In genomic region chr12:57429473-57430116, GRCh38 we compare ENCODE assay signal across 6 cellular contexts. TPM values are rescaled to one million over a fixed set of nuclear protein-coding genes. Genes with fewer than 3 reads are reported as not detected.
DNase-seq lines count a peak whose midpoint lies in the region; TF ChIP-seq lines count a peak whose summit lies in the region.

No MANE protein-coding gene starts in this region.

- H3K9ac ChIP-seq in HUES48 (ENCODE audit: low read depth, low read length) (peak overlapping the region; percentile 55), neural cell (ENCODE audit: low read length) (peak overlapping the region; percentile 77)

- H3K4me1 ChIP-seq in HUES48 (ENCODE audit: control insufficient read depth, insufficient read depth, low read length), result peaks cover 14% of the 10 kb centered on the region

- H3K27me3 ChIP-seq in HUES48 (ENCODE audit: control insufficient read depth, insufficient read depth, low read length), result no peaks in the 10 kb centered on the region
- H3K27me3 ChIP-seq in neural cell (ENCODE audit: insufficient read depth, low read depth, low read length), result no peaks in the 10 kb centered on the region

- H3K9me3 ChIP-seq in HUES48 (ENCODE audit: control insufficient read depth, insufficient read depth, low read length) (no peaks in the 10 kb centered on the region), neural cell (ENCODE audit: low read length) (no peaks in the 10 kb centered on the region)

- H3K4me2 ChIP-seq in neural cell (ENCODE audit: low read length), result peak overlapping the region; percentile 79

- no peaks in the 10 kb centered on the region for H3K9me2 ChIP-seq in neural cell (ENCODE audit: insufficient read depth, low read length)

- H3K79me2 ChIP-seq in neural cell (replicated peaks; ENCODE audit: insufficient read depth, low read length), result peaks cover 20% of the 10 kb centered on the region

- H3F3A ChIP-seq in neural cell (ENCODE audit: insufficient read depth, low read length, poor library complexity, severe bottlenecking), result no peaks in the 10 kb centered on the region

- DNase-seq in NCI-H1092 (lab: John Stamatoyannopoulos, UW) (no peak), SHP77 (lab: John Stamatoyannopoulos, UW) (no peak), GM10266 (ENCODE audit: extremely low spot score) (no peak)

- no peaks in the 10 kb centered on the region for H3K36me3 ChIP-seq in HUES48 (ENCODE audit: control insufficient read depth, insufficient read depth, low read length)
- no peaks in the 10 kb centered on the region for H3K36me3 ChIP-seq in neural cell (ENCODE audit: insufficient read depth, low read length)

- H3K27ac ChIP-seq in HUES48 (ENCODE audit: low read depth, low read length), result peak overlapping the region; percentile 87
- peak overlapping the region; percentile 68 for H3K27ac ChIP-seq in angular gyrus (ENCODE audit: low read depth, low read length)
- peak overlapping the region; percentile 61 for H3K27ac ChIP-seq in neural cell (ENCODE audit: low read length)

- no peak for TF ChIP-seq RAD21 in neural cell (conservative IDR thresholded peaks at IDR 0.05)

- no peaks in the 10 kb centered on the region for H4K20me1 ChIP-seq in neural cell (ENCODE audit: insufficient read depth)

- no peak for TF ChIP-seq EP300 in neural cell (conservative IDR thresholded peaks at IDR 0.05; ENCODE audit: poor library complexity, severe bottlenecking)

- no peak for TF ChIP-seq CTCF in neural cell (IDR thresholded peaks at IDR 0.05; ENCODE audit: poor library complexity, severe bottlenecking)
- TF ChIP-seq CTCF in GM10266 (IDR thresholded peaks at IDR 0.05; ENCODE audit: control insufficient read depth, insufficient read depth, low read depth, missing control alignments), result no peak

- peak overlapping the region; percentile 66 for H3K4me3 ChIP-seq in HUES48 (ENCODE audit: low read depth, low read length)
- peak overlapping the region; percentile 68 for H3K4me3 ChIP-seq in neural cell (ENCODE audit: low read length)

- H2AFZ ChIP-seq in neural cell (ENCODE audit: low read depth, low read length), result no peak overlapping the region

TF ChIP-seq in neural cell, 6 proteins besides CTCF, POLR2A, EP300 and RAD21:
- TF ChIP-seq MXI1 (conservative IDR thresholded peaks at IDR 0.05; ENCODE audit: poor library complexity, severe bottlenecking) (peak; percentile 44), SMC3 (conservative IDR thresholded peaks at IDR 0.05; ENCODE audit: poor library complexity) (no peak)

RNA-seq across cellular contexts. Expression of gene R3HDM2, which starts 1.2 kb away (rescaled TPM):
- 11.1 and 13.7 TPM in 2 replicates for polyA plus RNA-seq in neural cell
- 23.4 and 38.7 TPM in 2 replicates for polyA minus RNA-seq in neural cell

RNA-seq across cellular contexts. Expression of gene INHBC, which starts 5.0 kb away (rescaled TPM):
- not detected in 2 replicates for polyA plus RNA-seq in neural cell
- not detected in 2 replicates for polyA minus RNA-seq in neural cell

RNA-seq across cellular contexts. Expression of gene INHBE, which starts 25.5 kb away (rescaled TPM):
- 0.30 and 2.3 TPM in 2 replicates for polyA plus RNA-seq in neural cell
- polyA minus RNA-seq in neural cell, result not detected in 2 replicates

RNA-seq across cellular contexts. Expression of gene GLI1, which starts 30.0 kb away (rescaled TPM):
- polyA plus RNA-seq in neural cell, result 4.2 TPM in 1 of 2 replicates, not detected in the other
- polyA minus RNA-seq in neural cell, result 0.24 and 0.58 TPM in 2 replicates

RNA-seq across cellular contexts. Expression of gene ARHGAP9, which starts 50.1 kb away (rescaled TPM):
- polyA plus RNA-seq in neural cell, result not detected in 2 replicates
- not detected in 2 replicates for polyA minus RNA-seq in neural cell
